ENCODE assay signal across 8 cellular contexts in genomic region chr6:46410330-46410953, GRCh38.
DNase-seq lines count a peak whose midpoint lies in the region; ATAC-seq and TF ChIP-seq lines count a peak whose summit lies in the region.

No MANE protein-coding gene starts in this region.

- no peaks in the 10 kb centered on the region for H3K4me1 ChIP-seq in KMS-11 (ENCODE audit: low read depth, poor library complexity, severe bottlenecking)
- peaks cover 11% of the 10 kb centered on the region for H3K4me1 ChIP-seq in parathyroid adenoma

- ATAC-seq in activated CD8-positive, alpha-beta memory T cell treated with anti-CD3 and anti-CD28 coated beads, Interleukin-2, amount 10 ng/mL, durations not matched to agents 7 days and 5 days = no peak
- no peak for ATAC-seq in GM21576 (IDR thresholded peaks at IDR 0.05; ENCODE audit: unreplicated experiment)

- H3K36me3 Mint-ChIP-seq in activated CD8-positive, alpha-beta memory T cell treated with anti-CD3 and anti-CD28 coated beads, Interleukin-2, amount 10 ng/mL, durations not matched to agents 7 days and 5 days = no peaks in the 10 kb centered on the region

- H3K4me3 Mint-ChIP-seq in activated CD8-positive, alpha-beta memory T cell treated with anti-CD3 and anti-CD28 coated beads, Interleukin-2, amount 10 ng/mL, durations not matched to agents 7 days and 5 days = no peak overlapping the region

- H3K27ac Mint-ChIP-seq in activated CD8-positive, alpha-beta memory T cell treated with anti-CD3 and anti-CD28 coated beads, Interleukin-2, amount 10 ng/mL, durations not matched to agents 7 days and 5 days = no peak overlapping the region

- H3K27me3 ChIP-seq in KMS-11 (ENCODE audit: insufficient read depth, low read depth) (no peaks in the 10 kb centered on the region), parathyroid adenoma (ENCODE audit: control insufficient read depth, insufficient read depth, low read length) (no peaks in the 10 kb centered on the region)

- H3K9ac ChIP-seq in KMS-11 (no peak overlapping the region), parathyroid adenoma (no peak overlapping the region)

- H3K36me3 ChIP-seq in KMS-11 (ENCODE audit: insufficient read depth) (no peaks in the 10 kb centered on the region), parathyroid adenoma (ENCODE audit: control insufficient read depth, insufficient read depth, low read length) (no peaks in the 10 kb centered on the region)

- H3K9me3 ChIP-seq in parathyroid adenoma (ENCODE audit: control insufficient read depth, low read length) = no peaks in the 10 kb centered on the region

- CTCF ChIA-PET in activated CD8-positive, alpha-beta memory T cell treated with anti-CD3 and anti-CD28 coated beads, Interleukin-2, amount 10 ng/mL, durations not matched to agents 7 days and 5 days (lab: Charles Lee) = interaction anchor here (0.6 to 5.7 kb wide), 13 partner anchors 8 to 480 kb away, joined by 3 to 42 read pairs (median 4); no protein-coding TSS in a partner anchor

- H2AFZ ChIP-seq in KMS-11 (ENCODE audit: low read depth) (no peak overlapping the region), parathyroid adenoma (no peak overlapping the region)

- H3K27me3 Mint-ChIP-seq in activated CD8-positive, alpha-beta memory T cell treated with anti-CD3 and anti-CD28 coated beads, Interleukin-2, amount 10 ng/mL, durations not matched to agents 7 days and 5 days = peaks cover 3% of the 10 kb centered on the region

- peak; percentile 81 for DNase-seq in NCI-H510A treated with DMSO at 0.1 percent for 48 hours (lab: John Stamatoyannopoulos, UW)
- no peak for DNase-seq in NCI-H510A (lab: John Stamatoyannopoulos, UW)
- DNase-seq in SHP77 treated with DMSO at 0.1 percent for 48 hours (lab: John Stamatoyannopoulos, UW) = peak; percentile 30
- DNase-seq in fibroblast of peridontal ligament (ENCODE audit: extremely low read depth) = peak; percentile 70
- no peak for DNase-seq in activated CD8-positive, alpha-beta memory T cell treated with anti-CD3 and anti-CD28 coated beads, Interleukin-2, amount 10 ng/mL, durations not matched to agents 7 days and 5 days

- H3K4me3 ChIP-seq in KMS-11 (IDR thresholded peaks at IDR 0.05; ENCODE audit: insufficient read depth, low read depth, low read length) (no peak overlapping the region), parathyroid adenoma (ENCODE audit: low read depth, low read length) (no peak overlapping the region)

- H3K79me2 ChIP-seq in KMS-11 (ENCODE audit: insufficient read depth, low read depth) = no peaks in the 10 kb centered on the region
- peaks cover 13% of the 10 kb centered on the region for H3K79me2 ChIP-seq in parathyroid adenoma

- H3K4me1 Mint-ChIP-seq in activated CD8-positive, alpha-beta memory T cell treated with anti-CD3 and anti-CD28 coated beads, Interleukin-2, amount 10 ng/mL, durations not matched to agents 7 days and 5 days = peaks cover 3% of the 10 kb centered on the region

- H3K27ac ChIP-seq in KMS-11 = no peak overlapping the region
- no peak overlapping the region for H3K27ac ChIP-seq in parathyroid adenoma

- peak; percentile 60 for TF ChIP-seq CTCF in KMS-11 (conservative IDR thresholded peaks at IDR 0.05; ENCODE audit: low read depth, low read length)
- TF ChIP-seq CTCF in parathyroid adenoma (IDR thresholded peaks at IDR 0.05) = peak; percentile 78

- no peaks in the 10 kb centered on the region for H3K9me3 Mint-ChIP-seq in activated CD8-positive, alpha-beta memory T cell treated with anti-CD3 and anti-CD28 coated beads, Interleukin-2, amount 10 ng/mL, durations not matched to agents 7 days and 5 days (ENCODE audit: low read depth)

- H3K4me2 ChIP-seq in KMS-11 = no peak overlapping the region
- no peak overlapping the region for H3K4me2 ChIP-seq in parathyroid adenoma (ENCODE audit: low read length)

- H4K20me1 ChIP-seq in KMS-11 (ENCODE audit: insufficient read depth) = no peaks in the 10 kb centered on the region

Comparison
In these comparisons a context has a peak if more than half of its experiments do, and no peak if none do; other contexts are left out.
1. DNase-seq: peak in NCI-H510A treated with DMSO at 0.1 percent for 48 hours (single experiment), SHP77 treated with DMSO at 0.1 percent for 48 hours (single experiment) and fibroblast of peridontal ligament (single experiment); none in NCI-H510A (single experiment) and activated CD8-positive, alpha-beta memory T cell treated with anti-CD3 and anti-CD28 coated beads, Interleukin-2, amount 10 ng/mL, durations not matched to agents 7 days and 5 days (single experiment).